17 cellular contexts compared by ENCODE assay signal in the genomic region with DNA sequence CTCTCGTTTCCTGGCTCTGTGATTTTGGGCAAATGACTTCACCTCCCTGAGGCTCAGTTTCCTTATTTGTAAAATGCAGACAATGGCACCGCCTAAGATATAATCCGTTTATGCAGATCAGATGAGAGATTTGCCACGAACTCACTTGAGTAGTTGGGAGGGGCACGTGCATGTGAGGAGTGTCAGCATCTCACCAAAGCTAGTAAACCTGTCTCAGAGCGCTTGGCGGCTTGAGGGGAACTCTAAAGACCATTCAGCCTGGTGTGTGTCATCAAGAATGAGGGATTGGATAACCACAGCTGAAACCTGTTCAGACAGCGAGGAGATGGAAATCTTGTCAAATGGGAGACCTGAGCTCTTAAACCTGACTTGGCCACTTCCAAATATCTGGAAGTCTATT.
"Had no signal": no experiment of that assay in that cellular context is flagged by ENCODE, and none has a peak within 500 bp of the region (broad histone marks: within the 10 kb centered on the region; RNA-seq: fewer than 3 reads in every experiment).

No MANE protein-coding gene starts in this region.

- DNase-seq: activated B cell treated with CpG ODN at 0.5 μM for 24 hours; activated CD4-positive, alpha-beta T cell treated with anti-CD3 and anti-CD28 coated beads, Interleukin-2, amount 10 ng/mL, durations not matched to agents 24 days and 14 days; activated CD8-positive, alpha-beta memory T cell treated with anti-CD3 and anti-CD28 coated beads, Interleukin-2, amount 50 U/mL, for 4 hours; activated CD8-positive, alpha-beta T cell treated with anti-CD3 and anti-CD28 coated beads, Interleukin-2, amount 10 ng/mL, durations not matched to agents 7 days and 5 days; activated gamma-delta T cell treated with Interleukin-2 at 50 U/mL for 16 hours; activated naive CD8-positive, alpha-beta T cell treated with anti-CD3 and anti-CD28 coated beads, Interleukin-2, amount 10 ng/mL, durations not matched to agents 7 days and 5 days; cerebellar nuclear complex; effector CD8-positive, alpha-beta T cell; gastrocnemius medialis; heart right ventricle; midbrain; stimulated activated CD4-positive, alpha-beta T cell treated with anti-CD3 and anti-CD28 coated beads, Interleukin-2, amount 100 ng/mL, for 48 hours; stimulated activated naive B cell treated with anti-CD40 and anti-IgM and Interleukin-4, amounts not matched to agents 10 μg/mL and 1 μg/mL and 100 μg/mL, for 72 hours had no signal

- H3K9me3 ChIP-seq: gastrocnemius medialis, heart right ventricle, neutrophil, tibial nerve had no signal

- H3K27ac Mint-ChIP-seq: activated B cell treated with CpG ODN at 0.5 μM for 24 hours; activated CD4-positive, alpha-beta T cell treated with anti-CD3 and anti-CD28 coated beads, Interleukin-2, amount 10 ng/mL, durations not matched to agents 24 days and 14 days; activated naive CD8-positive, alpha-beta T cell treated with anti-CD3 and anti-CD28 coated beads, Interleukin-2, amount 10 ng/mL, durations not matched to agents 7 days and 5 days; stimulated activated naive B cell treated with anti-CD40 and anti-IgM and Interleukin-4, amounts not matched to agents 10 μg/mL and 1 μg/mL and 100 μg/mL, for 72 hours had no signal

- H3K36me3 ChIP-seq: gastrocnemius medialis had no signal

- H3K4me3 ChIP-seq: gastrocnemius medialis, heart right ventricle, tibial nerve had no signal

- ATAC-seq: activated CD8-positive, alpha-beta T cell treated with anti-CD3 and anti-CD28 coated beads, Interleukin-2, amount 10 ng/mL, durations not matched to agents 7 days and 5 days; gastrocnemius medialis; heart right ventricle; left colon; stimulated activated naive B cell treated with anti-CD40 and anti-IgM and Interleukin-4, amounts not matched to agents 10 μg/mL and 1 μg/mL and 100 μg/mL, for 72 hours had no signal

- H3K27me3 ChIP-seq: neutrophil, tibial nerve had no signal

- H3K27me3 Mint-ChIP-seq: activated B cell treated with CpG ODN at 0.5 μM for 24 hours; activated CD4-positive, alpha-beta T cell treated with anti-CD3 and anti-CD28 coated beads, Interleukin-2, amount 10 ng/mL, durations not matched to agents 24 days and 14 days; activated naive CD8-positive, alpha-beta T cell treated with anti-CD3 and anti-CD28 coated beads, Interleukin-2, amount 10 ng/mL, durations not matched to agents 7 days and 5 days had no signal

- H3K4me3 Mint-ChIP-seq: activated B cell treated with CpG ODN at 0.5 μM for 24 hours; activated CD4-positive, alpha-beta T cell treated with anti-CD3 and anti-CD28 coated beads, Interleukin-2, amount 10 ng/mL, durations not matched to agents 24 days and 14 days; activated CD8-positive, alpha-beta T cell treated with anti-CD3 and anti-CD28 coated beads, Interleukin-2, amount 10 ng/mL, durations not matched to agents 7 days and 5 days; activated naive CD8-positive, alpha-beta T cell treated with anti-CD3 and anti-CD28 coated beads, Interleukin-2, amount 10 ng/mL, durations not matched to agents 7 days and 5 days; stimulated activated naive B cell treated with anti-CD40 and anti-IgM and Interleukin-4, amounts not matched to agents 10 μg/mL and 1 μg/mL and 100 μg/mL, for 72 hours had no signal

- FAIRE-seq: TTC549 had no signal

- H3K4me1 ChIP-seq: gastrocnemius medialis had no signal

- H3K27ac ChIP-seq: gastrocnemius medialis, heart right ventricle, neutrophil, tibial nerve had no signal

- H3K9me3 Mint-ChIP-seq: activated B cell treated with CpG ODN at 0.5 μM for 24 hours; activated CD4-positive, alpha-beta T cell treated with anti-CD3 and anti-CD28 coated beads, Interleukin-2, amount 10 ng/mL, durations not matched to agents 24 days and 14 days; activated naive CD8-positive, alpha-beta T cell treated with anti-CD3 and anti-CD28 coated beads, Interleukin-2, amount 10 ng/mL, durations not matched to agents 7 days and 5 days; stimulated activated naive B cell treated with anti-CD40 and anti-IgM and Interleukin-4, amounts not matched to agents 10 μg/mL and 1 μg/mL and 100 μg/mL, for 72 hours had no signal
